Comparison of ENCODE assay signal across 11 cellular contexts in genomic region chr4:792729-793108, GRCh38. TPM values are rescaled to one million over a fixed set of nuclear protein-coding genes. Genes with fewer than 3 reads are reported as not detected.
DNase-seq lines count a peak whose midpoint lies in the region; ATAC-seq, FAIRE-seq and TF ChIP-seq lines count a peak whose summit lies in the region.
"Had no signal": no experiment of that assay in that cellular context is flagged by ENCODE, and none has a peak within 500 bp of the region (broad histone marks: within the 10 kb centered on the region; RNA-seq: fewer than 3 reads in every experiment).

No MANE protein-coding gene starts in this region.

- TF ChIP-seq EP300 in GM12878 (IDR thresholded peaks at IDR 0.05; ENCODE audit: borderline replicate concordance in 1 of 2, control insufficient read depth in 1 of 2, low read depth in 2 of 2, low read length in 2 of 2) (peak; percentile 70 to 82; a peak in 3 of 4 replicates), ovary (IDR thresholded peaks at IDR 0.05) (no peak)

- no peaks in the 10 kb centered on the region for H4K20me1 ChIP-seq in GM12878 (ENCODE audit: control insufficient read depth, insufficient read depth)

- ATAC-seq in GM12878 (peak; percentile 62), GM19328 (IDR thresholded peaks at IDR 0.05; ENCODE audit: unreplicated experiment) (no peak)

- peak overlapping the region; percentile 33 for H2AFZ ChIP-seq in GM12878 (ENCODE audit: control insufficient read depth, low read depth, low read length)

- no peaks in the 10 kb centered on the region for H3K36me3 ChIP-seq in GM06990 (ENCODE audit: control insufficient read depth, insufficient read depth, low read length)
- no peaks in the 10 kb centered on the region for H3K36me3 ChIP-seq in NT2/D1 (ENCODE audit: insufficient read depth, insufficient read length, low read length)
- H3K36me3 ChIP-seq in GM12878 (ENCODE audit: control insufficient read depth in 2 of 2, insufficient read depth in 2 of 2, low read length in 1 of 2): no peaks in the 10 kb centered on the region
- no peaks in the 10 kb centered on the region for H3K36me3 ChIP-seq in ovary
- H3K36me3 ChIP-seq: SJSA1 had no signal

- peak overlapping the region; percentile 29 for H3K4me3 ChIP-seq in GM06990 (replicated peaks; ENCODE audit: low read depth, low read length)
- H3K4me3 ChIP-seq in NT2/D1 (ENCODE audit: insufficient read length, low read depth): no peak overlapping the region
- H3K4me3 ChIP-seq in GM12878: peak overlapping the region; percentile 51; the same call in 1 of the 2 replicates
- peak overlapping the region; percentile 38 for H3K4me3 ChIP-seq in ovary
- H3K4me3 ChIP-seq: lung, SJSA1 had no signal

- H3K4me2 ChIP-seq in GM12878 (ENCODE audit: control insufficient read depth, insufficient read depth): peak overlapping the region; percentile 87

- TF ChIP-seq POLR2A in GM12878 (IDR thresholded peaks at IDR 0.05; ENCODE audit: low read depth, low read length) (no peak), ovary (IDR thresholded peaks at IDR 0.05) (no peak)

- H3K27ac ChIP-seq in GM12878 (ENCODE audit: control insufficient read depth, insufficient read depth) (no peak overlapping the region), ovary (no peak overlapping the region)
- H3K27ac ChIP-seq: SJSA1, skin epidermis had no signal

- no peaks in the 10 kb centered on the region; the same call in 1 of the 2 replicates for H3K27me3 ChIP-seq in GM06990 (replicated peaks; ENCODE audit: control insufficient read depth, insufficient read depth, low read length)
- peaks cover 53% of the 10 kb centered on the region for H3K27me3 ChIP-seq in NT2/D1 (ENCODE audit: insufficient read depth, insufficient read length)
- H3K27me3 ChIP-seq in GM12878 (replicated peaks in 1 of 2; ENCODE audit: control insufficient read depth in 2 of 2, insufficient read depth in 2 of 2, low read length in 1 of 2): peaks cover 0 to 2% of the 10 kb centered on the region in 2 experiments; a peak in 2 of 4 replicates
- no peaks in the 10 kb centered on the region for H3K27me3 ChIP-seq in ovary

- H3K9ac ChIP-seq in NT2/D1 (ENCODE audit: insufficient read length, low read depth): peak overlapping the region; percentile 39
- no peak overlapping the region for H3K9ac ChIP-seq in GM12878 (ENCODE audit: control insufficient read depth, insufficient read depth, low read length)

- POLR2A ChIA-PET in GM12878 (lab: Charles Lee) (no interaction called here), GM10248 (lab: Yijun Ruan, JAX) (no interaction called here)

- SMC1A ChIA-PET in GM12878 (lab: Charles Lee; ENCODE audit: uncharacterized antibody, unreplicated experiment): no interaction called here

- BruUV-seq in GM12878 (replicated peaks; lab: Mats Ljungman, UMichigan): no TSS peak

- peak; percentile 89 for FAIRE-seq in GM12878 (lab: Jason Lieb, UNC)

- in situ Hi-C loops in GM12878 (cut with MboI): no loop called here

- H3K4me1 ChIP-seq in NT2/D1 (ENCODE audit: insufficient read depth, insufficient read length) (peaks cover 36% of the 10 kb centered on the region), GM12878 (ENCODE audit: control insufficient read depth, insufficient read depth, low read length) (peaks cover 34% of the 10 kb centered on the region), ovary (ENCODE audit: insufficient read depth) (peaks cover 11% of the 10 kb centered on the region)
- H3K4me1 ChIP-seq: SJSA1 had no signal

- RAD21 ChIA-PET in GM12878 (lab: Charles Lee; ENCODE audit: unreplicated experiment): interaction anchor here (1.0 kb wide), 1 partner anchor 194 kb away, joined by 4 read pairs; the partner anchor contains the start of gene IDUA

- CTCF ChIA-PET in GM12878 (lab: Yijun Ruan, JAX): no interaction called here
- CTCF ChIA-PET in GM10248 (lab: Yijun Ruan, JAX): no interaction called here

- no peak for TF ChIP-seq RAD21 in GM12878 (IDR thresholded peaks at IDR 0.05; ENCODE audit: insufficient read depth, low read depth, low read length)

- 15% methylated on average over 14 of the region's 15 CpGs for WGBS in GM12878 (ENCODE audit: insufficient coverage, insufficient replicate concordance, low lambda C conversion rate, missing lambda C conversion rate)
- WGBS in ovary, 3 donors: 18 to 31% (median 29%) methylated on average over 15 of the region's 15 CpGs

- TF ChIP-seq CTCF in GM06990 (IDR thresholded peaks at IDR 0.05; ENCODE audit: insufficient read depth, low read length, poor library complexity, severe bottlenecking): no peak
- no peak for TF ChIP-seq CTCF in GM12878 (IDR thresholded peaks at IDR 0.05 in 2 of 3, conservative IDR thresholded peaks at IDR 0.05 in 1 of 3; ENCODE audit: control insufficient read depth in 2 of 3, extremely low read depth in 1 of 3, insufficient read depth in 1 of 3, low read depth in 3 of 3, low read length in 3 of 3)
- TF ChIP-seq CTCF in ovary (IDR thresholded peaks at IDR 0.05): no peak
- no peak for TF ChIP-seq CTCF in GM10248 (IDR thresholded peaks at IDR 0.05; ENCODE audit: control extremely low read depth, extremely low read depth, low read depth, missing control alignments)

- peak; percentile 70 for DNase-seq in GM06990 (ENCODE audit: extremely low read depth, insufficient read length)
- DNase-seq in NT2/D1 (ENCODE audit: low read depth, low spot score): no peak
- DNase-seq in GM12878 (ENCODE audit: low read depth, low spot score): no peak
- DNase-seq in ovary: peak in 1 of 5 donors; percentile 30
- no peak for DNase-seq in MV-4-11 (lab: John Stamatoyannopoulos, UW)
- no peak for DNase-seq in GM10248 (ENCODE audit: extremely low spot score)

- intact Hi-C loops in GM12878 (cut with micrococcal nuclease; ENCODE audit: unreplicated experiment): no loop called here
- intact Hi-C loops in ovary (cut with DNase I): no loop called here

- H3K9me3 ChIP-seq in NT2/D1 (ENCODE audit: insufficient read depth, low read length) (no peaks in the 10 kb centered on the region), GM12878 (replicated peaks; ENCODE audit: control insufficient read depth, insufficient read depth, low read length) (no peaks in the 10 kb centered on the region), ovary (no peaks in the 10 kb centered on the region)
- H3K9me3 ChIP-seq: SJSA1 had no signal

- H3K79me2 ChIP-seq in GM12878 (ENCODE audit: control insufficient read depth, insufficient read depth, low read length): no peaks in the 10 kb centered on the region

TF ChIP-seq in GM12878, 131 proteins besides CTCF, POLR2A, EP300 and RAD21 (continues in another document):
- peak; percentile 95 for TF ChIP-seq PAX5 (IDR thresholded peaks at IDR 0.05; ENCODE audit: borderline replicate concordance, low read depth, low read length)
- TF ChIP-seq BHLHE40 (IDR thresholded peaks at IDR 0.05; ENCODE audit: borderline replicate concordance in 1 of 2, low read depth in 2 of 2, low read length in 1 of 2): peak; percentile 91 to 94
- TF ChIP-seq CHD2 (IDR thresholded peaks at IDR 0.05; ENCODE audit: borderline replicate concordance, low read depth, low read length): peak; percentile 51; the same call in 1 of the 2 replicates
- TF ChIP-seq SIX5 (IDR thresholded peaks at IDR 0.05; ENCODE audit: low read depth, low read length, severe bottlenecking): no peak
- TF ChIP-seq MEF2B (IDR thresholded peaks at IDR 0.05; ENCODE audit: partially characterized antibody, poor library complexity, severe bottlenecking): peak; percentile 32
- TF ChIP-seq EGR1 (IDR thresholded peaks at IDR 0.05; ENCODE audit: borderline replicate concordance in 1 of 2, low read depth in 2 of 2, low read length in 2 of 2): no peak
- TF ChIP-seq POU2F2 (IDR thresholded peaks at IDR 0.05; ENCODE audit: borderline replicate concordance, low read depth, low read length): peak; percentile 84; the same call in 2 of the 3 replicates
- TF ChIP-seq CREM (IDR thresholded peaks at IDR 0.05; ENCODE audit: low read depth): 0 out of 2 replicates have a peak, but pooled peaks have one; percentile 37
- TF ChIP-seq ZNF622 (IDR thresholded peaks at IDR 0.05): no peak

RNA-seq across cellular contexts. Expression of gene CPLX1, which starts 33.2 kb away (rescaled TPM):
- 0.25 TPM in 1 of 2 replicates, not detected in the other for total RNA-seq in GM12878 (2013; cell fraction: nucleolus; rRNA removed)
- 0.16 TPM in 1 of 2 replicates, not detected in the other for total RNA-seq in GM12878 (2014; rRNA removed)
- 0.09 TPM in 1 of 2 replicates, not detected in the other for total RNA-seq in GM12878 (2014; rRNA removed; fragmentation: Illumina TruSeq; extraction: Trizol)
- 1.2 and 2.2 TPM in 2 replicates for total RNA-seq in GM12878 (2021)
- 0.10 TPM for polyA plus RNA-seq in GM12878 (2011; ENCODE audit: low read depth)
- not detected in 2 replicates for polyA plus RNA-seq in GM12878 (2011; rRNA removed)
- 0.06 TPM in 1 of 2 replicates, not detected in the other for polyA plus RNA-seq in GM12878 (2011; cell fraction: cytosol; rRNA removed)
- polyA plus RNA-seq in GM12878 (2011; cell fraction: nucleus; rRNA removed): 0.12 and 0.46 TPM in 2 replicates
- 0.88 and 2.1 TPM in 2 replicates for polyA plus RNA-seq in GM12878 (2012)
- 0.04 TPM in 1 of 2 replicates, not detected in the other for polyA plus RNA-seq in GM12878 (2014; fragmentation: Illumina TruSeq; extraction: Trizol)
- not detected for polyA plus RNA-seq in GM12878 (2014; fragmentation: Nextera tagmentation; extraction: Ambion mirVana)
- polyA plus RNA-seq in GM12878 (2014; rRNA removed): 0.28 and 0.57 TPM in 2 replicates
- polyA plus RNA-seq in GM12878 (2016; fragmentation: Nextera tagmentation; extraction: Ambion mirVana): under 1 TPM in 1 of 2 experiments, not detected in 1; 0.13 TPM
- polyA minus RNA-seq in GM12878 (2011; rRNA and poly(A)+ RNA removed): not detected in 2 replicates
- polyA minus RNA-seq in GM12878 (2011; cell fraction: cytosol; rRNA and poly(A)+ RNA removed): not detected in 2 replicates
- polyA minus RNA-seq in GM12878 (2011; cell fraction: nucleus; rRNA and poly(A)+ RNA removed): not detected in 2 replicates
- total RNA-seq in ovary: 10 to 100 TPM in 1 of 7 donors, 1 to 10 TPM in 6; 1.4 to 10.2 (median 3.9) TPM
- polyA plus RNA-seq in ovary: 1 to 10 TPM in 1 of 2 donors, under 1 TPM in 1; 0.47 to 2.3 TPM
- total RNA-seq: glomerular endothelial cell, SJSA1 had no signal
